In the genomic region with DNA sequence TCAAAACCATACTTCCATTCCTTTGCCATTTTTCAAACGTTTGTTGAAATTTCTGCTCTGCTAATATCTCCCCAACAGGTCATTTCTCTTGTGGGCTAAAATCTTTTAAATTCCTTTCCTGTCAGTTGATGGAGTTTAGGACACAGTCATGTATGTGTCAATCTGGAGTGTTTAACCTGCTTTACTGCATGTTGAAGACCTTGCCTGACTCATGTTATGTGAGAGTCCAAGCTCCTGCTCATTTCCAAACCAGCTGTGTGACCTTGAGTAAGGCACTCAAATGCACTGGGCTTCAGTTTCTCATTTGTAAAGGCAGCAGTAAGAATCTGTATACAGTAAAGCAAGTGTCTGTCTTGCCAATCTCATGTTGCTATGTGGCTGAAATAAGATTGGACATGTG, we compare ENCODE assay signal across 17 cellular contexts.
A peak's percentile ranks its signal among the peaks of the same experiment; 100 is the strongest.
DNase-seq lines count a peak whose midpoint lies in the region; ATAC-seq, FAIRE-seq and TF ChIP-seq lines count a peak whose summit lies in the region.
"Had no signal": no experiment of that assay in that cellular context is flagged by ENCODE, and none has a peak within 500 bp of the region (broad histone marks: within the 10 kb centered on the region; RNA-seq: fewer than 3 reads in every experiment).

No MANE protein-coding gene starts in this region.

- H3K27me3 ChIP-seq in DOHH2 (ENCODE audit: control insufficient read depth, low read length): no peaks in the 10 kb centered on the region
- no peaks in the 10 kb centered on the region for H3K27me3 ChIP-seq in bronchial epithelial cell (ENCODE audit: control insufficient read depth, insufficient read depth, low read length)
- H3K27me3 ChIP-seq in foreskin keratinocyte: peaks cover 30% of the 10 kb centered on the region
- no peaks in the 10 kb centered on the region for H3K27me3 ChIP-seq in testis
- H3K27me3 ChIP-seq: BLaER1 treated with 17β-estradiol and CSF1 and Interleukin-3, amounts not matched to agents 10 nM and 100 nM had no signal

- H3K79me2 ChIP-seq in DOHH2 (ENCODE audit: control insufficient read depth, low read length): peaks cover 18% of the 10 kb centered on the region

- H3K27ac ChIP-seq in DOHH2 (ENCODE audit: low read depth, low read length): peak overlapping the region; percentile 100
- H3K27ac ChIP-seq in foreskin keratinocyte: no peak overlapping the region
- H3K27ac ChIP-seq in testis: no peak overlapping the region
- H3K27ac ChIP-seq: BLaER1 treated with 17β-estradiol and CSF1 and Interleukin-3, amounts not matched to agents 10 nM and 100 nM had no signal

- no peaks in the 10 kb centered on the region for H3K9me2 ChIP-seq in DOHH2 (replicated peaks; ENCODE audit: control insufficient read depth, low read length)

- H3K36me3 ChIP-seq in DOHH2 (ENCODE audit: control insufficient read depth, low read length): peaks cover 43% of the 10 kb centered on the region
- no peaks in the 10 kb centered on the region for H3K36me3 ChIP-seq in bronchial epithelial cell (ENCODE audit: control insufficient read depth, insufficient read depth, low read length)
- H3K36me3 ChIP-seq in testis (ENCODE audit: low read depth, missing control alignments): no peaks in the 10 kb centered on the region
- H3K36me3 ChIP-seq: BLaER1 treated with 17β-estradiol and CSF1 and Interleukin-3, amounts not matched to agents 10 nM and 100 nM had no signal

- peak; percentile 55 for ATAC-seq in foreskin keratinocyte
- ATAC-seq: CD8-positive, alpha-beta T cell had no signal

- FAIRE-seq in GM12892 (lab: Jason Lieb, UNC): peak; percentile 48
- no peak for FAIRE-seq in bronchial epithelial cell (lab: Jason Lieb, UNC)
- FAIRE-seq: HTR-8/SVneo had no signal

- peaks cover 96% of the 10 kb centered on the region for H3K4me1 ChIP-seq in DOHH2 (ENCODE audit: control insufficient read depth, low read length)
- H3K4me1 ChIP-seq in foreskin keratinocyte: no peaks in the 10 kb centered on the region
- H3K4me1 ChIP-seq in testis: no peaks in the 10 kb centered on the region

- WGBS in testis, 2 donors: 41 to 43% methylated on average over 1 of the region's 1 CpG

- no peak overlapping the region for H3K4me2 ChIP-seq in DOHH2 (ENCODE audit: low read length)
- H3K4me2 ChIP-seq: BLaER1 treated with 17β-estradiol and CSF1 and Interleukin-3, amounts not matched to agents 10 nM and 100 nM had no signal

- peak overlapping the region; percentile 9; the same call in 1 of the 2 replicates for H3K4me3 ChIP-seq in DOHH2 (ENCODE audit: low read length)
- no peak overlapping the region for H3K4me3 ChIP-seq in bronchial epithelial cell (ENCODE audit: low read depth, low read length)
- no peak overlapping the region for H3K4me3 ChIP-seq in testis
- H3K4me3 ChIP-seq: BLaER1 treated with 17β-estradiol and CSF1 and Interleukin-3, amounts not matched to agents 10 nM and 100 nM had no signal

- H3F3A ChIP-seq in DOHH2 (ENCODE audit: control insufficient read depth, insufficient read depth): peaks cover 32% of the 10 kb centered on the region

- TF ChIP-seq CTCF in DOHH2 (IDR thresholded peaks at IDR 0.05; ENCODE audit: low read depth, low read length, poor library complexity, severe bottlenecking) (no peak), bronchial epithelial cell (IDR thresholded peaks at IDR 0.05; ENCODE audit: insufficient read depth, low read length, severe bottlenecking) (no peak), foreskin keratinocyte (conservative IDR thresholded peaks at IDR 0.05) (no peak), testis (IDR thresholded peaks at IDR 0.05) (no peak)

- DNase-seq in GM12892 (ENCODE audit: insufficient read length): no peak
- peak; percentile 56 for DNase-seq in bronchial epithelial cell (ENCODE audit: low read depth)
- no peak for DNase-seq in foreskin keratinocyte
- DNase-seq in midbrain (lab: John Stamatoyannopoulos, UW): no peak
- no peak for DNase-seq in NCI-H2107 (lab: John Stamatoyannopoulos, UW)
- DNase-seq in NCI-H1436 treated with DMSO at 0.1 percent for 48 hours (lab: John Stamatoyannopoulos, UW): no peak
- no peak for DNase-seq in testis
- DNase-seq: 8988T; Calu3; CD8-positive, alpha-beta T cell; DMS79 treated with DMSO at 0.1 percent for 48 hours; EL; GOT3; H9 had no signal

- H3K9me3 ChIP-seq in DOHH2 (ENCODE audit: control insufficient read depth, insufficient read depth, low read length) (no peaks in the 10 kb centered on the region), testis (no peaks in the 10 kb centered on the region)
- H3K9me3 ChIP-seq: BLaER1 treated with 17β-estradiol and CSF1 and Interleukin-3, amounts not matched to agents 10 nM and 100 nM had no signal

- intact Hi-C loops in testis (cut with DNase I; ENCODE audit: low total_unique reads): no loop called here

- TF ChIP-seq POLR2A in GM12892 (IDR thresholded peaks at IDR 0.05; ENCODE audit: low read depth, low read length) (no peak), testis (IDR thresholded peaks at IDR 0.05) (no peak)

- H4K20me1 ChIP-seq in DOHH2 (ENCODE audit: control insufficient read depth, insufficient read depth, low read depth, low read length): no peaks in the 10 kb centered on the region
- H4K20me1 ChIP-seq: BLaER1 treated with 17β-estradiol and CSF1 and Interleukin-3, amounts not matched to agents 10 nM and 100 nM had no signal
